In genomic region chr16:84839956-84840355, GRCh38 we compare ENCODE assay signal across 12 cellular contexts. TPM values are rescaled to one million over a fixed set of nuclear protein-coding genes. Genes with fewer than 3 reads are reported as not detected.
A peak's percentile ranks its signal among the peaks of the same experiment; 100 is the strongest.
DNase-seq lines count a peak whose midpoint lies in the region; TF ChIP-seq lines count a peak whose summit lies in the region.
"Had no signal": no experiment of that assay in that cellular context is flagged by ENCODE, and none has a peak within 500 bp of the region (broad histone marks: within the 10 kb centered on the region; RNA-seq: fewer than 3 reads in every experiment).

No MANE protein-coding gene starts in this region.

- no peak overlapping the region for H2BK5ac ChIP-seq in mesenchymal stem cell (ENCODE audit: low read depth, low read length, poor library complexity, severe bottlenecking)

- TF ChIP-seq EP300 in Ishikawa (IDR thresholded peaks at IDR 0.05; ENCODE audit: borderline replicate concordance), result peak; percentile 79

- H4K91ac ChIP-seq in mesenchymal stem cell (ENCODE audit: low read length), result no peak overlapping the region

- no peak overlapping the region for H3K4ac ChIP-seq in mesenchymal stem cell (ENCODE audit: low read depth in 1 of 2, low read length in 2 of 2)

- H3K4me3 ChIP-seq in mesenchymal stem cell (ENCODE audit: insufficient read depth in 1 of 2, low read depth in 1 of 2, low read length in 2 of 2) (peak overlapping the region in 1 of 2 experiments; percentile 14), WERI-Rb-1 (ENCODE audit: low read depth, low read length) (no peak overlapping the region)

- peaks cover 48% of the 10 kb centered on the region for H3K4me1 ChIP-seq in mesenchymal stem cell (ENCODE audit: control insufficient read depth, insufficient read depth, low read depth, low read length)

- H3K27ac ChIP-seq in mesenchymal stem cell (ENCODE audit: low read length, poor library complexity, severe bottlenecking), result peak overlapping the region; percentile 46
- H3K27ac ChIP-seq in WERI-Rb-1, result no peak overlapping the region
- H3K27ac ChIP-seq: parathyroid adenoma had no signal

- no peak overlapping the region for H2BK120ac ChIP-seq in mesenchymal stem cell (ENCODE audit: low read depth, low read length)

- peak overlapping the region; percentile 30 for H3K4me2 ChIP-seq in mesenchymal stem cell (ENCODE audit: low read length, poor library complexity, severe bottlenecking)

- H4K8ac ChIP-seq in mesenchymal stem cell (ENCODE audit: low read length), result no peak overlapping the region

- H2BK12ac ChIP-seq in mesenchymal stem cell (ENCODE audit: low read length in 2 of 2), result no peak overlapping the region

- H3K9me3 ChIP-seq in mesenchymal stem cell (ENCODE audit: control insufficient read depth, low read length) (no peaks in the 10 kb centered on the region), WERI-Rb-1 (ENCODE audit: severe bottlenecking) (no peaks in the 10 kb centered on the region)

- no peak for TF ChIP-seq CTCF in WERI-Rb-1 (IDR thresholded peaks at IDR 0.05; ENCODE audit: low read depth, low read length)

- no peak overlapping the region for H2AFZ ChIP-seq in mesenchymal stem cell (ENCODE audit: low read depth, low read length)
- H2AFZ ChIP-seq: parathyroid adenoma had no signal

- H3K9ac ChIP-seq in mesenchymal stem cell (ENCODE audit: low read length), result no peak overlapping the region
- H3K9ac ChIP-seq: parathyroid adenoma had no signal

- WGBS in mesenchymal stem cell, result 6% methylated on average over 4 of the region's 7 CpGs

- H2BK15ac ChIP-seq in mesenchymal stem cell (ENCODE audit: low read depth, poor library complexity, severe bottlenecking), result no peak overlapping the region

- no peak overlapping the region for H3K23ac ChIP-seq in mesenchymal stem cell (ENCODE audit: low read length in 2 of 2)

- no peak for TF ChIP-seq RAD21 in Ishikawa (IDR thresholded peaks at IDR 0.05; ENCODE audit: low read depth)

- no peak overlapping the region for H2AK5ac ChIP-seq in mesenchymal stem cell (ENCODE audit: low read length, severe bottlenecking)

- H3K18ac ChIP-seq in mesenchymal stem cell (ENCODE audit: low read depth in 1 of 2, low read length in 2 of 2), result peak overlapping the region; percentile 13 to 19

- no peaks in the 10 kb centered on the region for H3K79me1 ChIP-seq in mesenchymal stem cell (replicated peaks; ENCODE audit: low read length, poor library complexity, severe bottlenecking)

- H3K36me3 ChIP-seq in mesenchymal stem cell (ENCODE audit: control insufficient read depth in 1 of 2, insufficient read depth in 2 of 2, low read depth in 1 of 2, low read length in 2 of 2), result no peaks in the 10 kb centered on the region
- H3K36me3 ChIP-seq in WERI-Rb-1, result no peaks in the 10 kb centered on the region

- DNase-seq in AG08396 (ENCODE audit: low spot score) (peak; percentile 67), astrocyte of the hippocampus (ENCODE audit: low read depth, low spot score) (peak; percentile 94), mesenchymal stem cell (peak; percentile 86), NCI-H1694 treated with DMSO at 0.1 percent for 48 hours (lab: John Stamatoyannopoulos, UW) (no peak), NCI-H774 (lab: John Stamatoyannopoulos, UW) (no peak), WERI-Rb-1 (no peak)
- DNase-seq in activated CD4-positive, alpha-beta T cell treated with anti-CD3 and anti-CD28 coated beads, Interleukin-2, amount 50 U/mL, for 1 hour, result no peak
- DNase-seq: activated CD4-positive, alpha-beta T cell treated with anti-CD3 and anti-CD28 coated beads, Interleukin-2, amount 50 U/mL, for 4 hours; DMS79 treated with DMSO at 0.1 percent for 48 hours; NCI-H2081 had no signal

- H3K27me3 ChIP-seq in mesenchymal stem cell (ENCODE audit: control insufficient read depth in 1 of 2, insufficient read depth in 1 of 2, low read length in 2 of 2), result no peaks in the 10 kb centered on the region
- H3K27me3 ChIP-seq in WERI-Rb-1 (ENCODE audit: insufficient read depth, low read depth, severe bottlenecking), result no peaks in the 10 kb centered on the region

- peak overlapping the region in 1 of 2 experiments; percentile 88 for H3K14ac ChIP-seq in mesenchymal stem cell (ENCODE audit: low read length in 2 of 2)

TF ChIP-seq in Ishikawa, 13 proteins besides CTCF, POLR2A, EP300 and RAD21:
- TF ChIP-seq USF1 (IDR thresholded peaks at IDR 0.05), result no peak
- no peak for TF ChIP-seq YY1 (IDR thresholded peaks at IDR 0.05; ENCODE audit: low read depth)
- peak; percentile 30; the same call in 1 of the 2 replicates for TF ChIP-seq NFIC (IDR thresholded peaks at IDR 0.05)
- TF ChIP-seq TAF1 (IDR thresholded peaks at IDR 0.05; ENCODE audit: low read depth), result no peak
- no peak for TF ChIP-seq EGR1 (IDR thresholded peaks at IDR 0.05)
- TF ChIP-seq REST (IDR thresholded peaks at IDR 0.05; ENCODE audit: low read depth), result no peak
- TF ChIP-seq CEBPB (IDR thresholded peaks at IDR 0.05), result no peak
- TF ChIP-seq TEAD4 (IDR thresholded peaks at IDR 0.05), result peak; percentile 81
- no peak for TF ChIP-seq MAX (IDR thresholded peaks at IDR 0.05)
- TF ChIP-seq FOXM1 (IDR thresholded peaks at IDR 0.05; ENCODE audit: borderline replicate concordance, low read depth), result no peak
- TF ChIP-seq TCF12 (IDR thresholded peaks at IDR 0.05; ENCODE audit: low read depth), result peak; percentile 54
- no peak for TF ChIP-seq ZBTB7A (IDR thresholded peaks at IDR 0.05; ENCODE audit: low read depth)
- TF ChIP-seq CREB1 (IDR thresholded peaks at IDR 0.05; ENCODE audit: low read depth), result no peak

RNA-seq across cellular contexts. Expression of gene CRISPLD2, which starts 20.2 kb away (rescaled TPM):
- 92.2 TPM for polyA plus RNA-seq in mesenchymal stem cell (2013, experiment 1 of 2)
- 91.8 TPM for polyA plus RNA-seq in mesenchymal stem cell (2013, experiment 2 of 2)

Comparison
In these comparisons a context has a peak if more than half of its experiments do, and no peak if none do; other contexts are left out.
1. DNase-seq: peak in AG08396 (single experiment), astrocyte of the hippocampus (single experiment) and mesenchymal stem cell (single experiment); none in activated CD4-positive, alpha-beta T cell treated with anti-CD3 and anti-CD28 coated beads, Interleukin-2, amount 50 U/mL, for 1 hour (single experiment), NCI-H1694 treated with DMSO at 0.1 percent for 48 hours (single experiment), NCI-H774 (single experiment) and WERI-Rb-1 (single experiment).